In the genomic region with DNA sequence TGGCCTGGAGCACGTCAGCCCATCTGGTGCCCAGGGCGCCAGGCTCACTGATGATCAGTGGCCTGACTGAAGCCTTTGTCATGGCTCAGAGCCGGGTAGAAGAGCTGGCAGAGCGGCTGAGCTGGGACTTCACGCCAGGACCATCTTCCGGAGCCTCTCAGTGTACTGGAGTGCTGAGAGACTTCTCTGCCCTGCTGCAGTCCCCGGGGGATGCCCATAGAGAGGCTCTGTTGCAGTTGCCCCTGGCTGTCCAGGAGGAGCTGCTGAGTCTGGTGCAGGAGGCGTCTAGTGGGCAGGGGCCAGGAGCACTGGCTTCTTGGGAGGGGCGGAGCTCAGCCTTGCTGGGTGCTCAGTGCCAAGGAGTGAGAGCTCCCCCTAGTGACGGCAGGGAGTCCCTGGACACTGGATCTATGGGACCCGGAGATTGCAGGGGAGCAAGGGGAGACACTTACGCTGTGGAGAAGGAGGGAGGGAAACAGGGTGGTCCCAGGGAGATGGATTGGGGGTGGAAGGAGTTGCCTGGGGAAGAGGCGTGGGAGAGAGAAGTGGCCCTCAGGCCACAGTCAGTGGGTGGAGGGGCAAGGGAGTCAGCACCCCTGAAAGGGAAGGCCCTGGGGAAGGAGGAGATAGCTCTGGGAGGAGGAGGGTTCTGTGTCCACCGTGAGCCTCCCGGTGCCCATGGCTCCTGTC, we compare ENCODE assay signal across 8 cellular contexts. TPM values are rescaled to one million over a fixed set of nuclear protein-coding genes. Genes with fewer than 3 reads are reported as not detected.
DNase-seq lines count a peak whose midpoint lies in the region; ATAC-seq and TF ChIP-seq lines count a peak whose summit lies in the region.

No MANE protein-coding gene starts in this region.

- no peaks in the 10 kb centered on the region for H3K9me3 Mint-ChIP-seq in central memory CD8-positive, alpha-beta T cell

- peak; percentile 97 for TF ChIP-seq CTCF in kidney epithelial cell (IDR thresholded peaks at IDR 0.05; ENCODE audit: insufficient read depth, low read length, poor library complexity, severe bottlenecking)

- H3K27me3 ChIP-seq in kidney epithelial cell (ENCODE audit: control insufficient read depth, insufficient read depth, low read length) = no peaks in the 10 kb centered on the region

- no peaks in the 10 kb centered on the region for H3K27me3 Mint-ChIP-seq in central memory CD8-positive, alpha-beta T cell

- H3K4me3 ChIP-seq in kidney epithelial cell (ENCODE audit: low read depth, low read length) = no peak overlapping the region

- DNase-seq in AML-193 (lab: John Stamatoyannopoulos, UW) (peak; percentile 86 to 94), NCI-H345 (lab: John Stamatoyannopoulos, UW) (peak; percentile 92), kidney epithelial cell (ENCODE audit: low read depth) (peak; percentile 69)
- DNase-seq in activated CD4-positive, CD25-positive, alpha-beta regulatory T cell treated with anti-CD3 and anti-CD28 coated beads, Interleukin-2, amount 50 U/mL, for 16 hours (ENCODE audit: low read depth, low spot score) = peak; percentile 75
- peak; percentile 80 to 84 for DNase-seq in central memory CD8-positive, alpha-beta T cell (ENCODE audit: low spot score in 2 of 2)
- peak; percentile 73 to 81 for DNase-seq in stimulated activated CD4-positive, alpha-beta T cell treated with anti-CD3 and anti-CD28 coated beads, Interleukin-1b, Interleukin-23, amount 100 ng/mL, for 1 hour (ENCODE audit: low read depth in 2 of 2)

- peak; percentile 49 for ATAC-seq in GM18909 (IDR thresholded peaks at IDR 0.05; ENCODE audit: poor library complexity, unreplicated experiment)
- peak; percentile 37 for ATAC-seq in HG03196 (IDR thresholded peaks at IDR 0.05; ENCODE audit: unreplicated experiment)
- peak; percentile 42 for ATAC-seq in central memory CD8-positive, alpha-beta T cell (replicated peaks; ENCODE audit: extremely low read depth, poor library complexity, severe bottlenecking)

- peaks cover 42% of the 10 kb centered on the region for H3K36me3 Mint-ChIP-seq in central memory CD8-positive, alpha-beta T cell (ENCODE audit: insufficient read depth)

- peak overlapping the region; percentile 83 for H3K27ac Mint-ChIP-seq in central memory CD8-positive, alpha-beta T cell (ENCODE audit: low read depth)

- H3K36me3 ChIP-seq in kidney epithelial cell (ENCODE audit: control insufficient read depth, insufficient read depth, low read length) = peaks cover 2% of the 10 kb centered on the region

- peaks cover 45% of the 10 kb centered on the region for H3K4me1 Mint-ChIP-seq in central memory CD8-positive, alpha-beta T cell

- peak overlapping the region; percentile 83 for H3K4me3 Mint-ChIP-seq in central memory CD8-positive, alpha-beta T cell

RNA-seq across cellular contexts. Expression of gene KHNYN, which starts 2.0 kb away (rescaled TPM):
- 44.0 and 47.8 TPM in 2 replicates for total RNA-seq in kidney epithelial cell

RNA-seq across cellular contexts. Expression of gene CBLN3, which starts 2.2 kb away (rescaled TPM):
- total RNA-seq in kidney epithelial cell = 0.34 and 0.88 TPM in 2 replicates

RNA-seq across cellular contexts. Expression of gene SDR39U1, which starts 10.9 kb away (rescaled TPM):
- 29.7 and 44.8 TPM in 2 replicates for total RNA-seq in kidney epithelial cell

RNA-seq across cellular contexts. Expression of gene NYNRIN, which starts 32.9 kb away (rescaled TPM):
- total RNA-seq in kidney epithelial cell = 6.0 and 6.3 TPM in 2 replicates
